In genomic region chr16:1103649-1104005, GRCh38 we compare ENCODE assay signal across 22 cellular contexts. TPM values are rescaled to one million over a fixed set of nuclear protein-coding genes. Genes with fewer than 3 reads are reported as not detected.
A peak's percentile ranks its signal among the peaks of the same experiment; 100 is the strongest.
DNase-seq lines count a peak whose midpoint lies in the region; ATAC-seq and TF ChIP-seq lines count a peak whose summit lies in the region.
"Had no signal": no experiment of that assay in that cellular context is flagged by ENCODE, and none has a peak within 500 bp of the region (broad histone marks: within the 10 kb centered on the region; RNA-seq: fewer than 3 reads in every experiment).

No MANE protein-coding gene starts in this region.

- TF ChIP-seq CTCF in GM23338 (conservative IDR thresholded peaks at IDR 0.05; ENCODE audit: low read depth in 2 of 2) (no peak), nephron progenitor cell (IDR thresholded peaks at IDR 0.05) (no peak), right lobe of liver (IDR thresholded peaks at IDR 0.05) (no peak)

- H3K4me3 ChIP-seq in GM23338: peak overlapping the region; percentile 66
- peak overlapping the region; percentile 62 for H3K4me3 ChIP-seq in SJCRH30
- H3K4me3 ChIP-seq in iPS-15b (ENCODE audit: low read depth, low read length): peak overlapping the region; percentile 31
- H3K4me3 ChIP-seq in right lobe of liver: no peak overlapping the region

- intact Hi-C loops in right lobe of liver (cut with DNase I): no loop called here

- H3K4me1 Mint-ChIP-seq in GM23338: no peaks in the 10 kb centered on the region
- H3K4me1 Mint-ChIP-seq in nephron progenitor cell: peaks cover 11% of the 10 kb centered on the region
- no peaks in the 10 kb centered on the region for H3K4me1 Mint-ChIP-seq in activated T-cell treated with anti-CD3 and anti-CD28 coated beads, Interleukin-2, amount 50 U/mL, for 72 hours (ENCODE audit: low read depth)
- H3K4me1 Mint-ChIP-seq: CD4-positive, CD25-positive, alpha-beta regulatory T cell had no signal

- no peak for DNase-seq in GM23338 (ENCODE audit: low spot score)
- DNase-seq in SJCRH30: peak; percentile 47 to 61
- DNase-seq in nephron progenitor cell: no peak
- no peak for DNase-seq in RPMI8226
- no peak for DNase-seq in activated T-cell treated with anti-CD3 and anti-CD28 coated beads, Interleukin-2, amount 50 U/mL, for 72 hours
- DNase-seq in stimulated activated naive CD4-positive, alpha-beta T cell (lab: John Stamatoyannopoulos, UW): no peak
- DNase-seq in right lobe of liver: no peak
- DNase-seq: BE2C; CD4-positive, CD25-positive, alpha-beta regulatory T cell; COR-L47; GF-D8; HFFc6; IMR-90; NCI-H2107; NCI-H510A; NCI-H774; SHP77 treated with DMSO at 0.1 percent for 48 hours had no signal

- H3K27ac ChIP-seq in GM23338 (ENCODE audit: low read depth) (no peak overlapping the region), SJCRH30 (peak overlapping the region; percentile 71), right lobe of liver (no peak overlapping the region)

- ATAC-seq in GM23338 (no peak; the same call in 2 of the 3 replicates), right lobe of liver (no peak)
- ATAC-seq in activated T-cell treated with anti-CD3 and anti-CD28 coated beads, Interleukin-2, amount 50 U/mL, for 72 hours (replicated peaks in 1 of 2): no peak

- no peaks in the 10 kb centered on the region for H3K27me3 ChIP-seq in GM23338 (ENCODE audit: insufficient read depth)
- no peaks in the 10 kb centered on the region for H3K27me3 ChIP-seq in SJCRH30
- H3K27me3 ChIP-seq in iPS-15b (ENCODE audit: control insufficient read depth, insufficient read depth, low read length): no peaks in the 10 kb centered on the region
- H3K27me3 ChIP-seq in right lobe of liver: peaks cover 6 to 10% of the 10 kb centered on the region in 2 donors

- H3F3A ChIP-seq in GM23338 (replicated peaks; ENCODE audit: low read depth): 0 out of 2 replicates have a peak, but pooled peaks cover 4% of the 10 kb centered on the region

- H3K4me1 ChIP-seq in GM23338 (ENCODE audit: insufficient read depth): no peaks in the 10 kb centered on the region
- peaks cover 25% of the 10 kb centered on the region for H3K4me1 ChIP-seq in SJCRH30
- H3K4me1 ChIP-seq in iPS-15b (ENCODE audit: control insufficient read depth, insufficient read depth, low read length): no peaks in the 10 kb centered on the region
- H3K4me1 ChIP-seq in right lobe of liver: peaks cover 0 to 3% (median under 1%) of the 10 kb centered on the region in 4 donors
- H3K4me1 ChIP-seq: BE2C had no signal

- no peaks in the 10 kb centered on the region for H3K36me3 ChIP-seq in GM23338 (ENCODE audit: insufficient read depth)
- no peaks in the 10 kb centered on the region for H3K36me3 ChIP-seq in SJCRH30
- H3K36me3 ChIP-seq in iPS-15b (ENCODE audit: control insufficient read depth, insufficient read depth, low read length): no peaks in the 10 kb centered on the region
- no peaks in the 10 kb centered on the region for H3K36me3 ChIP-seq in right lobe of liver
- H3K36me3 ChIP-seq: BE2C had no signal

- H3K9me3 Mint-ChIP-seq in GM23338: no peaks in the 10 kb centered on the region
- H3K9me3 Mint-ChIP-seq in nephron progenitor cell: no peaks in the 10 kb centered on the region
- no peaks in the 10 kb centered on the region for H3K9me3 Mint-ChIP-seq in activated T-cell treated with anti-CD3 and anti-CD28 coated beads, Interleukin-2, amount 50 U/mL, for 72 hours
- H3K9me3 Mint-ChIP-seq: CD4-positive, CD25-positive, alpha-beta regulatory T cell; HFFc6 had no signal

- H3K9me3 ChIP-seq in SJCRH30 (replicated peaks) (no peaks in the 10 kb centered on the region), iPS-15b (ENCODE audit: control insufficient read depth, insufficient read depth, low read length) (no peaks in the 10 kb centered on the region), right lobe of liver (no peaks in the 10 kb centered on the region)
- H3K9me3 ChIP-seq: BE2C had no signal

- H3K36me3 Mint-ChIP-seq in GM23338 (ENCODE audit: low read depth): no peaks in the 10 kb centered on the region
- no peaks in the 10 kb centered on the region for H3K36me3 Mint-ChIP-seq in nephron progenitor cell (ENCODE audit: low read depth)
- H3K36me3 Mint-ChIP-seq in activated T-cell treated with anti-CD3 and anti-CD28 coated beads, Interleukin-2, amount 50 U/mL, for 72 hours (ENCODE audit: insufficient read depth in 2 of 2): no peaks in the 10 kb centered on the region
- H3K36me3 Mint-ChIP-seq: CD4-positive, CD25-positive, alpha-beta regulatory T cell had no signal

- peak overlapping the region; percentile 83; the same call in 1 of the 2 replicates for H3K4me2 ChIP-seq in GM23338

- no CpG with 5 or more reads among the region's 13 CpGs for WGBS in right lobe of liver (ENCODE audit: insufficient coverage, low coverage, low lambda C conversion rate, missing lambda C conversion rate)

- no peak overlapping the region for H3K9ac ChIP-seq in iPS-15b (ENCODE audit: low read depth, low read length)

- H3K4me3 Mint-ChIP-seq in GM23338 (no peak overlapping the region; the same call in 2 of the 3 replicates), nephron progenitor cell (peak overlapping the region; percentile 36)
- no peak overlapping the region for H3K4me3 Mint-ChIP-seq in activated T-cell treated with anti-CD3 and anti-CD28 coated beads, Interleukin-2, amount 50 U/mL, for 72 hours
- H3K4me3 Mint-ChIP-seq: CD4-positive, CD25-positive, alpha-beta regulatory T cell; HFFc6 had no signal

- H3K79me2 ChIP-seq in GM23338 (replicated peaks; ENCODE audit: insufficient read depth): no peaks in the 10 kb centered on the region

- H3K27ac Mint-ChIP-seq in GM23338: no peak overlapping the region
- no peak overlapping the region for H3K27ac Mint-ChIP-seq in nephron progenitor cell
- no peak overlapping the region for H3K27ac Mint-ChIP-seq in activated T-cell treated with anti-CD3 and anti-CD28 coated beads, Interleukin-2, amount 50 U/mL, for 72 hours
- H3K27ac Mint-ChIP-seq: CD4-positive, CD25-positive, alpha-beta regulatory T cell; HFFc6 had no signal

- peaks cover 3% of the 10 kb centered on the region for H3K27me3 Mint-ChIP-seq in GM23338 (ENCODE audit: insufficient read depth, low read depth, poor library complexity)
- H3K27me3 Mint-ChIP-seq in nephron progenitor cell (ENCODE audit: low read depth, poor library complexity): peaks cover 3% of the 10 kb centered on the region
- no peaks in the 10 kb centered on the region for H3K27me3 Mint-ChIP-seq in activated T-cell treated with anti-CD3 and anti-CD28 coated beads, Interleukin-2, amount 50 U/mL, for 72 hours (ENCODE audit: low read depth)
- H3K27me3 Mint-ChIP-seq: CD4-positive, CD25-positive, alpha-beta regulatory T cell had no signal

- peak overlapping the region; percentile 90 for H2AFZ ChIP-seq in GM23338

- no peaks in the 10 kb centered on the region for H3K9me2 ChIP-seq in GM23338 (ENCODE audit: insufficient read depth)

- no peak for TF ChIP-seq POLR2A in right lobe of liver (IDR thresholded peaks at IDR 0.05)

- H4K20me1 ChIP-seq in GM23338 (replicated peaks; ENCODE audit: insufficient read depth): no peaks in the 10 kb centered on the region

TF ChIP-seq in GM23338, 12 proteins besides CTCF, POLR2A, EP300 and RAD21:
- no peak for TF ChIP-seq ZNF331 (CRISPR knock-in tag; IDR thresholded peaks at IDR 0.05; ENCODE audit: low read depth)
- no peak for TF ChIP-seq EZH2 (IDR thresholded peaks at IDR 0.05; ENCODE audit: low read depth, unreplicated experiment)

RNA-seq across cellular contexts. Expression of gene C1QTNF8, which starts 7.6 kb away (rescaled TPM):
- not detected in 2 replicates for total RNA-seq in GM23338 (2014; rRNA removed; shearing (Covaris generic))
- not detected in 2 replicates for polyA plus RNA-seq in GM23338 (2016; fragmentation: Nextera tagmentation; extraction: Ambion mirVana)
- total RNA-seq in SJCRH30 (2014; rRNA removed; shearing (Covaris generic)): not detected in 2 replicates
- not detected for total RNA-seq in activated T-cell treated with anti-CD3 and anti-CD28 coated beads, Interleukin-2, amount 50 U/mL, for 72 hours
- not detected for total RNA-seq in right lobe of liver
- total RNA-seq: CD4-positive, CD25-positive, alpha-beta regulatory T cell; Daoy; HFFc6; IMR-90; M059J; RPMI7951 had no signal
- polyA plus RNA-seq: CD4-positive, CD25-positive, alpha-beta regulatory T cell; IMR-90 had no signal

RNA-seq across cellular contexts. Expression of gene SSTR5, which starts 31.1 kb away (rescaled TPM):
- 1.0 TPM in 1 of 2 replicates, not detected in the other for total RNA-seq in GM23338 (2014; rRNA removed; shearing (Covaris generic))
- polyA plus RNA-seq in GM23338 (2016; fragmentation: Nextera tagmentation; extraction: Ambion mirVana): 0.60 TPM in 1 of 2 replicates, not detected in the other
- 3.7 and 4.5 TPM in 2 replicates for total RNA-seq in SJCRH30 (2014; rRNA removed; shearing (Covaris generic))
- not detected for total RNA-seq in activated T-cell treated with anti-CD3 and anti-CD28 coated beads, Interleukin-2, amount 50 U/mL, for 72 hours
- total RNA-seq in right lobe of liver: not detected
- total RNA-seq: A172; CD4-positive, CD25-positive, alpha-beta regulatory T cell; Daoy; HFFc6; IMR-90; M059J; RPMI7951 had no signal
- polyA plus RNA-seq: CD4-positive, CD25-positive, alpha-beta regulatory T cell; IMR-90 had no signal

RNA-seq across cellular contexts. Expression of gene CACNA1H, which starts 49.3 kb away (rescaled TPM):
- 34.5 and 43.3 TPM in 2 replicates for total RNA-seq in GM23338 (2014; rRNA removed; shearing (Covaris generic))
- polyA plus RNA-seq in GM23338 (2016; fragmentation: Nextera tagmentation; extraction: Ambion mirVana): 3.5 and 3.8 TPM in 2 replicates
- total RNA-seq in SJCRH30 (2014; rRNA removed; shearing (Covaris generic)): 1.4 and 1.7 TPM in 2 replicates
- total RNA-seq in activated T-cell treated with anti-CD3 and anti-CD28 coated beads, Interleukin-2, amount 50 U/mL, for 72 hours: under 1 TPM; 0.48 to 0.79 TPM
- total RNA-seq in right lobe of liver: 10 to 100 TPM in 1 of 6 experiments, 1 to 10 TPM in 3, under 1 TPM in 2; 0.56 to 14.0 (median 5.0) TPM
- total RNA-seq: RPMI7951 had no signal

Comparison
In these comparisons a context has a peak if more than half of its experiments do, and no peak if none do; other contexts are left out.
1. DNase-seq: peak in SJCRH30 (2 of 2); none in GM23338 (single experiment), nephron progenitor cell (single experiment), RPMI8226 (single experiment), activated T-cell treated with anti-CD3 and anti-CD28 coated beads, Interleukin-2, amount 50 U/mL, for 72 hours (0 of 2), stimulated activated naive CD4-positive, alpha-beta T cell (0 of 6) and right lobe of liver (0 of 3).
2. H3K4me3 ChIP-seq: peak in GM23338 (single experiment), SJCRH30 (single experiment) and iPS-15b (single experiment); none in right lobe of liver (0 of 3).